ENCODE assay signal across 1 cellular context in genomic region chr10:22444219-22444788, GRCh38.
TF ChIP-seq lines count a peak whose summit lies in the region.

No MANE protein-coding gene starts in this region.

TF ChIP-seq in GM23338, 12 proteins besides CTCF, POLR2A, EP300 and RAD21:
- TF ChIP-seq REST (IDR thresholded peaks at IDR 0.05; ENCODE audit: unreplicated experiment) (no peak), ZNF462 (CRISPR knock-in tag; IDR thresholded peaks at IDR 0.05) (no peak), EZH2 (IDR thresholded peaks at IDR 0.05; ENCODE audit: low read depth, unreplicated experiment) (no peak), STAT1 (IDR thresholded peaks at IDR 0.05; ENCODE audit: unreplicated experiment) (no peak), CREB1 (CRISPR knock-in tag; IDR thresholded peaks at IDR 0.05; ENCODE audit: low read depth) (no peak), JUNB (IDR thresholded peaks at IDR 0.05; ENCODE audit: unreplicated experiment) (no peak), NANOG (IDR thresholded peaks at IDR 0.05; ENCODE audit: borderline replicate concordance) (no peak), ZNF114 (CRISPR knock-in tag; IDR thresholded peaks at IDR 0.05) (no peak), POLR2AphosphoS5 (IDR thresholded peaks at IDR 0.05; ENCODE audit: low read depth) (no peak), ZNF331 (CRISPR knock-in tag; IDR thresholded peaks at IDR 0.05; ENCODE audit: low read depth) (no peak), ETS1 (IDR thresholded peaks at IDR 0.05) (no peak)
